1 cellular context compared by ENCODE assay signal in the genomic region with DNA sequence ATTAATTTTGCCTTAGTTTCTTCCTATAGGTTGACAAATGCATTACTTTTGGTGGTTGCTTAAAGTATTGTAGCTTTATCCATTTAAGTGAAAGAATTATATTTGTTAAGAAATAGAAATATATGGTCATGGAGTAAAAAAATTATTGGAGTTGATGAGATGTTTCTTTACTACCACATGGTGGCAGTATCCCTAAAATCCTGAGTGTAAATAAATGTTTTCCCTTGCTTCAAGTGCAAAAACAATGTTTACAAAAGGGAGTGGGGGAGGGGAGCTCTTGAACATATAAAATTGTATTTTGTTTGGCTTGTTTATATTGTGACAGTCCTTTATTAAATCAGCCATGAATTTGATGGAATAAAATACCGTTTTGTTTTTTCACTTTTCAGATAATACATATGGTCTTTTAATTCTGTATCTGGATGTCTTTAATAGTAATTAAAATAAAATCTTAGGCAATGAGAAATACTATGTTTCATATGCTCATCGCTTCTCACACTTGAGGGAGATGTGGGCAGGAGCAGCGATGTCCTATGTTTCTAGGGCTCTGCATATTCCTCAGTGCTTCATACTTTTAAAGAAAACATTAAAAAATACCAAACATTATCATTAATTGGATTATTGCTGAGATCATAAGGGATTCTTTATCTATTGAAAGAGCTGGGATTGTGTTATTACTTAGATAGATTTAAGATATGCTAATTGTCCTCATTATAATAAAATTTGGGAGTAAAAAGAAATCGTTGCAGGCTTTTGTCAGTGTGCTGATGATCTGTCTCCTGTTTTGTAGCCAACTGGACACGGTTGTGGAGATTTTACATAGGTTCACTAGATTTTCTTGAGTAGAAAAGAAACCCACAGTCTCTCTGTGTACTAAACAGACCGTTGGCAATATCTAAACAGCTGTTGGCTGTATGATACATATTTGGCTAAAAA.
A peak's percentile ranks its signal among the peaks of the same experiment; 100 is the strongest.
TF ChIP-seq lines count a peak whose summit lies in the region.

No MANE protein-coding gene starts in this region.

TF ChIP-seq in HepG2, 621 proteins besides CTCF, POLR2A, EP300 and RAD21 (continued from another document):
- TF ChIP-seq, protein P1, sequence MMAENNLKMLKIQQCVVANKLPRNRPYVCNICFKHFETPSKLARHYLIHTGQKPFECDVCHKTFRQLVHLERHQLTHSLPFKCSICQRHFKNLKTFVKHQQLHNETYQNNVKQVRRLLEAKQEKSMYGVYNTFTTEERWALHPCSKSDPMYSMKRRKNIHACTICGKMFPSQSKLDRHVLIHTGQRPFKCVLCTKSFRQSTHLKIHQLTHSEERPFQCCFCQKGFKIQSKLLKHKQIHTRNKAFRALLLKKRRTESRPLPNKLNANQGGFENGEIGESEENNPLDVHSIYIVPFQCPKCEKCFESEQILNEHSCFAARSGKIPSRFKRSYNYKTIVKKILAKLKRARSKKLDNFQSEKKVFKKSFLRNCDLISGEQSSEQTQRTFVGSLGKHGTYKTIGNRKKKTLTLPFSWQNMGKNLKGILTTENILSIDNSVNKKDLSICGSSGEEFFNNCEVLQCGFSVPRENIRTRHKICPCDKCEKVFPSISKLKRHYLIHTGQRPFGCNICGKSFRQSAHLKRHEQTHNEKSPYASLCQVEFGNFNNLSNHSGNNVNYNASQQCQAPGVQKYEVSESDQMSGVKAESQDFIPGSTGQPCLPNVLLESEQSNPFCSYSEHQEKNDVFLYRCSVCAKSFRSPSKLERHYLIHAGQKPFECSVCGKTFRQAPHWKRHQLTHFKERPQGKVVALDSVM (CRISPR knock-in tag; IDR thresholded peaks at IDR 0.05): no peak
- TF ChIP-seq SATB2 (CRISPR knock-in tag; IDR thresholded peaks at IDR 0.05): no peak
- TF ChIP-seq MIXL1 (CRISPR knock-in tag; IDR thresholded peaks at IDR 0.05): no peak
- TF ChIP-seq, protein P2, sequence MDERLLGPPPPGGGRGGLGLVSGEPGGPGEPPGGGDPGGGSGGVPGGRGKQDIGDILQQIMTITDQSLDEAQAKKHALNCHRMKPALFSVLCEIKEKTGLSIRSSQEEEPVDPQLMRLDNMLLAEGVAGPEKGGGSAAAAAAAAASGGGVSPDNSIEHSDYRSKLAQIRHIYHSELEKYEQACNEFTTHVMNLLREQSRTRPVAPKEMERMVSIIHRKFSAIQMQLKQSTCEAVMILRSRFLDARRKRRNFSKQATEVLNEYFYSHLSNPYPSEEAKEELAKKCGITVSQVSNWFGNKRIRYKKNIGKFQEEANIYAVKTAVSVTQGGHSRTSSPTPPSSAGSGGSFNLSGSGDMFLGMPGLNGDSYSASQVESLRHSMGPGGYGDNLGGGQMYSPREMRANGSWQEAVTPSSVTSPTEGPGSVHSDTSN (CRISPR knock-in tag; IDR thresholded peaks at IDR 0.05): no peak
- TF ChIP-seq NCOA1 (CRISPR knock-in tag; IDR thresholded peaks at IDR 0.05): no peak
- TF ChIP-seq ZNF136 (CRISPR knock-in tag; IDR thresholded peaks at IDR 0.05; ENCODE audit: low read depth): no peak
- TF ChIP-seq YEATS4 (CRISPR knock-in tag; IDR thresholded peaks at IDR 0.05; ENCODE audit: borderline replicate concordance): no peak
- TF ChIP-seq SMC3 (IDR thresholded peaks at IDR 0.05; ENCODE audit: low read length): peak; percentile 21; the same call in 1 of the 2 replicates
- TF ChIP-seq FOXA3 (CRISPR knock-in tag; IDR thresholded peaks at IDR 0.05): peak; percentile 38; the same call in 1 of the 2 replicates
- TF ChIP-seq STAG1 (CRISPR knock-in tag; IDR thresholded peaks at IDR 0.05): peak; percentile 29; the same call in 1 of the 2 replicates
